1 cellular context compared by ENCODE assay signal in genomic region chr16:2151188-2152091, GRCh38.
TF ChIP-seq lines count a peak whose summit lies in the region.

No MANE protein-coding gene starts in this region.

TF ChIP-seq in IMR-90, 13 proteins besides CTCF, POLR2A, EP300 and RAD21:
- TF ChIP-seq SMC3 (IDR thresholded peaks at IDR 0.05; ENCODE audit: low read depth, low read length) (no peak), MAFK (IDR thresholded peaks at IDR 0.05; ENCODE audit: low read depth, low read length) (no peak), CHD1 (IDR thresholded peaks at IDR 0.05; ENCODE audit: low read depth, low read length) (no peak), RCOR1 (IDR thresholded peaks at IDR 0.05; ENCODE audit: insufficient replicate concordance, low read length) (no peak), MXI1 (IDR thresholded peaks at IDR 0.05; ENCODE audit: borderline replicate concordance, low read depth, low read length) (no peak)
- TF ChIP-seq, protein P1, sequence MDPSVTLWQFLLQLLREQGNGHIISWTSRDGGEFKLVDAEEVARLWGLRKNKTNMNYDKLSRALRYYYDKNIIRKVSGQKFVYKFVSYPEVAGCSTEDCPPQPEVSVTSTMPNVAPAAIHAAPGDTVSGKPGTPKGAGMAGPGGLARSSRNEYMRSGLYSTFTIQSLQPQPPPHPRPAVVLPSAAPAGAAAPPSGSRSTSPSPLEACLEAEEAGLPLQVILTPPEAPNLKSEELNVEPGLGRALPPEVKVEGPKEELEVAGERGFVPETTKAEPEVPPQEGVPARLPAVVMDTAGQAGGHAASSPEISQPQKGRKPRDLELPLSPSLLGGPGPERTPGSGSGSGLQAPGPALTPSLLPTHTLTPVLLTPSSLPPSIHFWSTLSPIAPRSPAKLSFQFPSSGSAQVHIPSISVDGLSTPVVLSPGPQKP (IDR thresholded peaks at IDR 0.05; ENCODE audit: borderline replicate concordance, low read depth, low read length): no peak
